ENCODE assay signal across 25 cellular contexts in genomic region chr13:107277911-107278310, GRCh38.
"Had no signal": no experiment of that assay in that cellular context is flagged by ENCODE, and none has a peak within 500 bp of the region (broad histone marks: within the 10 kb centered on the region; RNA-seq: fewer than 3 reads in every experiment).

No MANE protein-coding gene starts in this region.

- H3K27me3 ChIP-seq: left lung, neural progenitor cell, neutrophil, right atrium auricular region, right lobe of liver, tibial nerve, vagina had no signal

- H3K4me3 ChIP-seq: left lung, lower lobe of right lung, neural progenitor cell, right atrium auricular region, right lobe of liver, smooth muscle cell, tibial nerve, vagina had no signal

- DNase-seq: kidney; left colon; left lung; lower lobe of right lung; mammary epithelial cell; mesenchymal stem cell; natural killer cell; nephron progenitor cell; occipital lobe; right lobe of liver; stimulated activated CD4-positive, alpha-beta T cell treated with anti-CD3 and anti-CD28 coated beads, Interleukin-1b, Interleukin-23, amount 100 ng/mL, for 48 hours; stimulated activated CD4-positive, alpha-beta T cell treated with anti-CD3 and anti-CD28 coated beads, Interleukin-2, amount 100 ng/mL, for 48 hours; stimulated activated CD4-positive, alpha-beta T cell treated with anti-CD3 and anti-CD28 coated beads, Interleukin-4, amount 100 ng/mL, for 4 hours; stimulated activated CD8-positive, alpha-beta memory T cell treated with anti-CD3 and anti-CD28 coated beads, Interleukin-4, amount 100 ng/mL, for 48 hours; stimulated activated naive CD4-positive, alpha-beta T cell treated with Interleukin-2 at 50 U/mL for 16 hours; stimulated activated naive CD8-positive, alpha-beta T cell treated with anti-CD3 and anti-CD28 coated beads, Interleukin-15, amount 100 ng/mL, for 72 hours; substantia nigra had no signal

- H3K36me3 ChIP-seq: left lung, lower lobe of right lung, neural progenitor cell, neutrophil, right atrium auricular region, right lobe of liver, tibial nerve, vagina had no signal

- ATAC-seq: left colon; left lung; lower lobe of right lung; natural killer cell; right lobe of liver; stimulated activated memory B cell treated with anti-CD40 and anti-IgM and Interleukin-4, amounts not matched to agents 10 μg/mL and 1 μg/mL and 100 μg/mL, for 72 hours; stimulated activated naive CD8-positive, alpha-beta T cell treated with anti-CD3 and anti-CD28 coated beads, Interleukin-15, amount 100 ng/mL, for 72 hours had no signal

- H3K27ac ChIP-seq: left lung, lower lobe of right lung, neural progenitor cell, neutrophil, parathyroid adenoma, right atrium auricular region, right lobe of liver, tibial nerve, vagina had no signal

- H3K9me3 ChIP-seq: left lung, lower lobe of right lung, neutrophil, right atrium auricular region, right lobe of liver, tibial nerve, vagina had no signal

- H3K4me1 ChIP-seq: left lung, lower lobe of right lung, neural progenitor cell, parathyroid adenoma, right atrium auricular region, right lobe of liver, tibial nerve, vagina had no signal
